ENCODE assay signal across 19 cellular contexts in genomic region chr4:183633476-183634058, GRCh38.
"Had no signal": no experiment of that assay in that cellular context is flagged by ENCODE, and none has a peak within 500 bp of the region (broad histone marks: within the 10 kb centered on the region; RNA-seq: fewer than 3 reads in every experiment).

No MANE protein-coding gene starts in this region.

- H3K4me3 Mint-ChIP-seq: activated CD4-positive, alpha-beta T cell treated with anti-CD3 and anti-CD28 coated beads, Interleukin-2, amount 10 ng/mL, durations not matched to agents 24 days and 14 days; activated naive CD4-positive, alpha-beta T cell treated with anti-CD3 and anti-CD28 coated beads, Interleukin-2, amount 50 U/mL, for 24 hours; dendritic cell treated with granulocyte-macrophage colony-stimulating factor and Interleukin-4, amounts not matched to agents 40 ng/mL and 50 ng/mL, for 4 days; natural killer cell; stimulated activated naive B cell treated with anti-CD40 and anti-IgM and Interleukin-4, amounts not matched to agents 10 μg/mL and 1 μg/mL and 100 μg/mL, for 72 hours had no signal

- H3K27ac Mint-ChIP-seq: activated CD4-positive, alpha-beta T cell treated with anti-CD3 and anti-CD28 coated beads, Interleukin-2, amount 10 ng/mL, durations not matched to agents 24 days and 14 days; activated naive CD4-positive, alpha-beta T cell treated with anti-CD3 and anti-CD28 coated beads, Interleukin-2, amount 50 U/mL, for 24 hours; dendritic cell treated with granulocyte-macrophage colony-stimulating factor and Interleukin-4, amounts not matched to agents 40 ng/mL and 50 ng/mL, for 4 days; natural killer cell; stimulated activated naive B cell treated with anti-CD40 and anti-IgM and Interleukin-4, amounts not matched to agents 10 μg/mL and 1 μg/mL and 100 μg/mL, for 72 hours had no signal

- H3K9me3 ChIP-seq: neutrophil, tibial nerve had no signal

- H3K36me3 Mint-ChIP-seq: activated naive CD4-positive, alpha-beta T cell treated with anti-CD3 and anti-CD28 coated beads, Interleukin-2, amount 50 U/mL, for 24 hours; natural killer cell had no signal

- H3K27me3 Mint-ChIP-seq: dendritic cell treated with granulocyte-macrophage colony-stimulating factor and Interleukin-4, amounts not matched to agents 40 ng/mL and 50 ng/mL, for 4 days; stimulated activated naive B cell treated with anti-CD40 and anti-IgM and Interleukin-4, amounts not matched to agents 10 μg/mL and 1 μg/mL and 100 μg/mL, for 72 hours had no signal

- DNase-seq: activated CD4-positive, alpha-beta T cell treated with anti-CD3 and anti-CD28 coated beads, Interleukin-2, amount 10 ng/mL, durations not matched to agents 24 days and 14 days; activated effector memory CD4-positive, alpha-beta T cell treated with Interleukin-2 at 50 U/mL for 16 hours; activated T-cell treated with anti-CD3 and anti-CD28 coated beads, Interleukin-2, amount 50 U/mL, for 1 hour; amniotic stem cell; brain microvascular endothelial cell; cerebellar nuclear complex; effector memory CD4-positive, alpha-beta T cell; mesenchymal stem cell; natural killer cell; stimulated activated CD4-positive, alpha-beta T cell treated with anti-CD3 and anti-CD28 coated beads, Interleukin-15, amount 100 ng/mL, for 24 hours; stimulated activated CD4-positive, alpha-beta T cell treated with anti-CD3 and anti-CD28 coated beads, Interleukin-4, amount 100 ng/mL, for 1 hour; stimulated activated naive B cell treated with anti-CD40 and anti-IgM and Interleukin-4, amounts not matched to agents 10 μg/mL and 1 μg/mL and 100 μg/mL, for 72 hours; substantia nigra; WERI-Rb-1 had no signal

- H3K4me3 ChIP-seq: tibial nerve had no signal

- H3K27ac ChIP-seq: brain microvascular endothelial cell, neutrophil, tibial nerve, WERI-Rb-1 had no signal

- H3K36me3 ChIP-seq: brain microvascular endothelial cell, neutrophil, tibial nerve, WERI-Rb-1 had no signal

- H3K9me3 Mint-ChIP-seq: activated CD4-positive, alpha-beta T cell treated with anti-CD3 and anti-CD28 coated beads, Interleukin-2, amount 10 ng/mL, durations not matched to agents 24 days and 14 days; activated naive CD4-positive, alpha-beta T cell treated with anti-CD3 and anti-CD28 coated beads, Interleukin-2, amount 50 U/mL, for 24 hours; dendritic cell treated with granulocyte-macrophage colony-stimulating factor and Interleukin-4, amounts not matched to agents 40 ng/mL and 50 ng/mL, for 4 days; natural killer cell; stimulated activated naive B cell treated with anti-CD40 and anti-IgM and Interleukin-4, amounts not matched to agents 10 μg/mL and 1 μg/mL and 100 μg/mL, for 72 hours had no signal

- ATAC-seq: natural killer cell; stimulated activated naive B cell treated with anti-CD40 and anti-IgM and Interleukin-4, amounts not matched to agents 10 μg/mL and 1 μg/mL and 100 μg/mL, for 72 hours had no signal

- H3K27me3 ChIP-seq: brain microvascular endothelial cell, neutrophil, tibial nerve had no signal

- FAIRE-seq: frontal cortex had no signal

- H3K4me1 Mint-ChIP-seq: stimulated activated naive B cell treated with anti-CD40 and anti-IgM and Interleukin-4, amounts not matched to agents 10 μg/mL and 1 μg/mL and 100 μg/mL, for 72 hours had no signal
